8 cellular contexts compared by ENCODE assay signal in the genomic region with DNA sequence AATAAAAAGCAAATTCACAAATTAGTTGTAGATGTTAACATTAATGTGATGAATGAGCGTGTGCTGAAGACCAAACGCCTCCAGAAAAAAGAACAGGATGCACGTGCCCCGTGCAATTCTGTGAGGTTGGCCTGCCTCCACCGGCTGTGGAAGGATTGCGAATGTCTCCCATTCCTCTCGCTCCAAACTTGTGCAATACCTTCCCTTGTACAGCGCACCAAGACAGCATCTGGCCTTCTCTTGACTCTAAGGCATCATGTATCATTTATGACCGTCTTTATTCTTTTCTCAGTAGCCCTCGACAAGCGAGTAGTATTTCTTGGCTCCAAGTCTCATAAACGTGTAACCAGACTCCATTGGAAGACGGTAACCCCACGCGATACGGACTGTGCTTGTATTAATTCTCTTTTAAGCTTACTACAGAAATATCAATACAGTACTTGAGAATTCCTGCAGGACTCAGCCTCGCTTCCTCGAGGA. TPM values are rescaled to one million over a fixed set of nuclear protein-coding genes. Genes with fewer than 3 reads are reported as not detected.
A peak's percentile ranks its signal among the peaks of the same experiment; 100 is the strongest.
DNase-seq lines count a peak whose midpoint lies in the region; ATAC-seq, FAIRE-seq and TF ChIP-seq lines count a peak whose summit lies in the region.

No MANE protein-coding gene starts in this region.

- H4K20me1 ChIP-seq in OCI-LY1 (ENCODE audit: insufficient read depth, low read length), result no peaks in the 10 kb centered on the region

- H3K27me3 Mint-ChIP-seq in chondrocyte (ENCODE audit: low read depth), result no peaks in the 10 kb centered on the region

- no peak for FAIRE-seq in D721Med (lab: Jason Lieb, UNC)

- H3K27ac Mint-ChIP-seq in chondrocyte (ENCODE audit: unreplicated experiment), result peak overlapping the region; percentile 99

- H3K9me3 Mint-ChIP-seq in chondrocyte (ENCODE audit: low read depth), result no peaks in the 10 kb centered on the region

- H3K9me2 ChIP-seq in OCI-LY1 (ENCODE audit: low read depth, low read length), result no peaks in the 10 kb centered on the region

- DNase-seq in Right ventricle myocardium inferior (ENCODE audit: missing footprints) (peak; percentile 84), cardiac septum (ENCODE audit: low spot score) (no peak), chondrocyte (ENCODE audit: low spot score) (peak; percentile 50), lung (ENCODE audit: low spot score) (peak; percentile 65), tibial artery (peak; percentile 90 to 94), D721Med (ENCODE audit: insufficient read length, low spot score) (no peak), NCI-H774 (lab: John Stamatoyannopoulos, UW) (no peak)

- H3K36me3 ChIP-seq in OCI-LY1 (ENCODE audit: insufficient read depth, low read length) (peaks cover 19% of the 10 kb centered on the region), lung (ENCODE audit: control insufficient read depth in 2 of 2, insufficient read depth in 2 of 2, low read length in 2 of 2) (peaks cover 0 to 8% of the 10 kb centered on the region in 2 donors), tibial artery (peaks cover 5 to 15% (median 6%) of the 10 kb centered on the region in 3 donors)

- H3K36me3 Mint-ChIP-seq in chondrocyte (ENCODE audit: low read depth), result peaks cover 7% of the 10 kb centered on the region

- ATAC-seq in Right ventricle myocardium inferior (peak; percentile 30), lung (ENCODE audit: insufficient read depth, low FRiP score) (no peak)

- 3% methylated on average over 18 of the region's 18 CpGs for WGBS in lung, 2 donors

- H3F3A ChIP-seq in OCI-LY1 (ENCODE audit: insufficient read depth, low read length), result no peaks in the 10 kb centered on the region

- no peak for TF ChIP-seq CTCF in OCI-LY1 (IDR thresholded peaks at IDR 0.05; ENCODE audit: low read length)
- no peak for TF ChIP-seq CTCF in chondrocyte (IDR thresholded peaks at IDR 0.05)
- TF ChIP-seq CTCF in lung (IDR thresholded peaks at IDR 0.05; ENCODE audit: control extremely low read depth, extremely low read depth), result no peak
- TF ChIP-seq CTCF in tibial artery (IDR thresholded peaks at IDR 0.05), result no peak
- no peak for TF ChIP-seq CTCF in D721Med (IDR thresholded peaks at IDR 0.05; ENCODE audit: insufficient read depth, missing control alignments)

- H3K27ac ChIP-seq in OCI-LY1 (ENCODE audit: low read depth, low read length, poor library complexity, severe bottlenecking) (peak overlapping the region; percentile 36), lung (ENCODE audit: low read depth in 1 of 2, low read length in 1 of 2) (peak overlapping the region; percentile 76 to 89), tibial artery (peak overlapping the region; percentile 84 to 94)

- H3K9ac ChIP-seq in OCI-LY1 (ENCODE audit: low read length), result peak overlapping the region; percentile 72

- H3K27me3 ChIP-seq in OCI-LY1 (ENCODE audit: insufficient read depth, low read length) (no peaks in the 10 kb centered on the region), lung (ENCODE audit: control insufficient read depth, insufficient read depth) (no peaks in the 10 kb centered on the region), tibial artery (no peaks in the 10 kb centered on the region)

- H3K4me3 ChIP-seq in OCI-LY1 (ENCODE audit: low read depth, low read length, poor library complexity, severe bottlenecking), result peak overlapping the region; percentile 62
- no peak overlapping the region for H3K4me3 ChIP-seq in lung
- H3K4me3 ChIP-seq in tibial artery, result peak overlapping the region; percentile 48 to 94

- H2AFZ ChIP-seq in OCI-LY1 (ENCODE audit: low read length), result peak overlapping the region; percentile 56; the same call in 1 of the 2 replicates

- H3K4me3 Mint-ChIP-seq in chondrocyte (ENCODE audit: unreplicated experiment), result peak overlapping the region; percentile 87

- H3K9me3 ChIP-seq in OCI-LY1 (ENCODE audit: low read length) (peaks cover 4% of the 10 kb centered on the region), lung (ENCODE audit: control insufficient read depth in 2 of 2, insufficient read depth in 1 of 2, low read length in 1 of 2) (no peaks in the 10 kb centered on the region), tibial artery (no peaks in the 10 kb centered on the region)

- H3K4me1 ChIP-seq in OCI-LY1 (ENCODE audit: insufficient read depth, low read length, severe bottlenecking) (peaks cover 31% of the 10 kb centered on the region), lung (ENCODE audit: control insufficient read depth in 2 of 2, insufficient read depth in 2 of 2, low read length in 2 of 2) (peaks cover 0 to 5% of the 10 kb centered on the region in 2 donors), tibial artery (peaks cover 5 to 27% (median 26%) of the 10 kb centered on the region in 4 donors)

- intact Hi-C loops in Right ventricle myocardium inferior (cut with DNase I) (loop anchor here (5.0 kb wide), 3 partner anchors 41 to 491 kb away; a partner anchor contains a TSS), cardiac septum (cut with DNase I) (loop anchor here (5.0 to 10.0 kb wide), 3 partner anchors 129 to 529 kb away; partner anchors contain the start of genes ATOSB, CREB3, FANCG and TLN1), tibial artery (cut with DNase I; ENCODE audit: low total_unique reads) (no loop called here)

- peak overlapping the region; percentile 90 for H3K4me2 ChIP-seq in OCI-LY1 (ENCODE audit: low read length)

- peaks cover 37% of the 10 kb centered on the region for H3K4me1 Mint-ChIP-seq in chondrocyte (ENCODE audit: low read depth)

- peaks cover 11% of the 10 kb centered on the region; the same call in 1 of the 2 replicates for H3K79me2 ChIP-seq in OCI-LY1 (ENCODE audit: insufficient read depth, low read length)

RNA-seq across cellular contexts. Expression of gene TESK1, which starts 1.5 kb away (rescaled TPM):
- 27.3 TPM for total RNA-seq in Right ventricle myocardium inferior
- total RNA-seq in cardiac septum, result 34.2 TPM
- total RNA-seq in chondrocyte, result 50.7 to 54.7 TPM (median 54.3 TPM) in 3 replicates
- total RNA-seq in lung, result 10 to 100 TPM; 13.7 to 46.9 TPM
- 10 to 100 TPM; 20.8 to 40.1 TPM for polyA plus RNA-seq in lung

RNA-seq across cellular contexts. Expression of gene CD72, which starts 14.7 kb away (rescaled TPM):
- 0.89 TPM for total RNA-seq in Right ventricle myocardium inferior
- total RNA-seq in cardiac septum, result 0.59 TPM
- total RNA-seq in chondrocyte, result 0.51 to 1.1 TPM (median 1.1 TPM) in 3 replicates
- 1 to 10 TPM; 5.2 to 6.6 TPM for total RNA-seq in lung
- 10 to 100 TPM in 1 of 2 donors, 1 to 10 TPM in 1; 3.1 to 10.6 TPM for polyA plus RNA-seq in lung

RNA-seq across cellular contexts. Expression of gene SIT1, which starts 47.2 kb away (rescaled TPM):
- total RNA-seq in Right ventricle myocardium inferior (not detected), cardiac septum (not detected), chondrocyte (not detected in 3 replicates), lung (1 to 10 TPM in 1 of 2 donors, under 1 TPM in 1; 0.92 to 3.8 TPM)
- polyA plus RNA-seq in lung, result 1 to 10 TPM in 1 of 2 donors, under 1 TPM in 1; 0.87 to 1.9 TPM

RNA-seq across cellular contexts. Expression of gene RMRP, which starts 54.3 kb away (rescaled TPM):
- total RNA-seq in Right ventricle myocardium inferior, result 15,747 TPM
- total RNA-seq in cardiac septum, result 10,677 TPM
- 11,782 to 13,339 TPM (median 12,386 TPM) in 3 replicates for total RNA-seq in chondrocyte
- total RNA-seq in lung, result over 10,000 TPM; 30,229 to 39,735 TPM
- polyA plus RNA-seq in lung, result 100 to 1,000 TPM in 1 of 2 donors, 10 to 100 TPM in 1; 44.8 to 325 TPM

RNA-seq across cellular contexts. Expression of gene CCDC107, which starts 54.5 kb away (rescaled TPM):
- 58.6 TPM for total RNA-seq in Right ventricle myocardium inferior
- 47.7 TPM for total RNA-seq in cardiac septum
- total RNA-seq in chondrocyte, result 31.1 to 55.2 TPM (median 52.2 TPM) in 3 replicates
- total RNA-seq in lung, result 10 to 100 TPM in 1 of 2 donors, 1 to 10 TPM in 1; 9.9 to 32.8 TPM
- polyA plus RNA-seq in lung, result 10 to 100 TPM; 29.2 to 53.9 TPM

Comparison
In these comparisons a context has a peak if more than half of its experiments do, and no peak if none do; other contexts are left out.
1. DNase-seq: peak in Right ventricle myocardium inferior (single experiment), chondrocyte (single experiment), lung (single experiment) and tibial artery (2 of 2); none in cardiac septum (single experiment), D721Med (single experiment) and NCI-H774 (single experiment).
2. H3K27ac ChIP-seq: peak in every context shown above with its lines; median percentile 89 in tibial artery; 82 in lung; 36 in OCI-LY1.